Comparison of ENCODE assay signal across 23 cellular contexts in the genomic region with DNA sequence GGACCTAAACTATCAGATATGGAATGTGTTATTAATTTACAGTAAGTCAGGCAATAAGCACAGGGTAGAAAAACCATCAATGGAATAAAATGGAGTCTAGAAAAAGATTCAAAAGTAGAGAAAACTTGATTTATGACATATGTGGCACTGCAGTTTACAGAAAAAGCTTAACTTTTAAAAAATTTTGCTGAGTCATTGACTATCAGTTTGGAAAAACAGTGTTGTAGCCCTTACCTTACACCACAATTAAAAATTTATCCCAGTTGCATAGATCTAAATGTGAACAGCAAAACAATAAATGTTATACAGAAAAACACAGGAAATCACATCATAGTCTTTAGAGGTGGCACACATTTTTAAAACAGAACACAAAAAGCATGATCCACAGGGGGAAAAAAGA.
DNase-seq lines count a peak whose midpoint lies in the region; TF ChIP-seq lines count a peak whose summit lies in the region.
"Had no signal": no experiment of that assay in that cellular context is flagged by ENCODE, and none has a peak within 500 bp of the region (broad histone marks: within the 10 kb centered on the region; RNA-seq: fewer than 3 reads in every experiment).

No MANE protein-coding gene starts in this region.

- no peaks in the 10 kb centered on the region for H3K9me3 Mint-ChIP-seq in neural progenitor cell
- H3K9me3 Mint-ChIP-seq: CD4-positive, alpha-beta T cell; central memory CD8-positive, alpha-beta T cell; T-helper 2 cell treated with Interferon-gamma antibody and Interleukin-4, amounts not matched to agents 5 μg/mL and 100 μg/mL, for 36 hours had no signal

- no peak overlapping the region for H3K27ac Mint-ChIP-seq in neural progenitor cell
- H3K27ac Mint-ChIP-seq: activated CD4-positive, alpha-beta T cell treated with anti-CD3 and anti-CD28 coated beads for 36 hours; activated naive CD8-positive, alpha-beta T cell; CD4-positive, alpha-beta T cell; progenitor cell of endocrine pancreas; T-helper 2 cell treated with Interferon-gamma antibody and Interleukin-4, amounts not matched to agents 5 μg/mL and 100 μg/mL, for 36 hours had no signal

- H3K4me3 Mint-ChIP-seq in neural progenitor cell, result no peak overlapping the region
- H3K4me3 Mint-ChIP-seq: activated CD4-positive, alpha-beta T cell treated with anti-CD3 and anti-CD28 coated beads for 36 hours; activated naive CD8-positive, alpha-beta T cell; CD4-positive, alpha-beta T cell; central memory CD8-positive, alpha-beta T cell; T-helper 2 cell treated with Interferon-gamma antibody and Interleukin-4, amounts not matched to agents 5 μg/mL and 100 μg/mL, for 36 hours had no signal

- H2AFZ ChIP-seq in neural progenitor cell (replicated peaks), result no peak overlapping the region

- CTCF ChIA-PET in HEK293 (lab: Yijun Ruan, JAX), result interaction anchor here (0.6 to 1.6 kb wide), 3 partner anchors 11 to 23 kb away, joined by 4 to 6 read pairs (median 4); no protein-coding TSS in a partner anchor

- H3F3A ChIP-seq in neural progenitor cell (ENCODE audit: low read depth), result no peaks in the 10 kb centered on the region

- H3K79me2 ChIP-seq in neural progenitor cell (ENCODE audit: low read depth), result peaks cover 1% of the 10 kb centered on the region

- H4K20me1 ChIP-seq in neural progenitor cell (ENCODE audit: low read depth), result peaks cover 8% of the 10 kb centered on the region

- no peak for DNase-seq in SK-N-MC (ENCODE audit: low read depth, low spot score)
- DNase-seq in epithelial cell of prostate (ENCODE audit: low read depth, low spot score), result no peak
- DNase-seq in neural progenitor cell (ENCODE audit: low spot score), result no peak
- no peak for DNase-seq in pons (ENCODE audit: low spot score)
- no peak for DNase-seq in AML-193 (lab: John Stamatoyannopoulos, UW)
- no peak for DNase-seq in islet precursor cell
- DNase-seq: activated CD4-positive, alpha-beta T cell treated with anti-CD3 and anti-CD28 coated beads for 36 hours; activated effector memory CD4-positive, alpha-beta T cell treated with Interleukin-2 at 50 U/mL for 16 hours; aorta; CD4-positive, alpha-beta T cell; GOT3; head of caudate nucleus; kidney glomerular epithelial cell; NCI-H1694; NCI-H446 treated with DMSO at 0.1 percent for 48 hours; stimulated activated naive CD8-positive, alpha-beta T cell treated with anti-CD3 and anti-CD28 coated beads, Interleukin-15, Interleukin-2, amounts not matched to agents 100 U/mL and 50 U/mL, for 24 hours; testis had no signal

- H3K4me1 ChIP-seq in HEK293 (ENCODE audit: control insufficient read depth, insufficient read depth, low read length) (peaks cover 31% of the 10 kb centered on the region), neural progenitor cell (no peaks in the 10 kb centered on the region)
- H3K4me1 ChIP-seq: testis had no signal

- H3K36me3 ChIP-seq in HEK293 (ENCODE audit: control insufficient read depth in 2 of 2, insufficient read depth in 1 of 2, low read length in 2 of 2), result no peaks in the 10 kb centered on the region
- no peaks in the 10 kb centered on the region for H3K36me3 ChIP-seq in SK-N-MC (ENCODE audit: insufficient read depth, low read length)
- peaks cover 8% of the 10 kb centered on the region for H3K36me3 ChIP-seq in neural progenitor cell

- H3K4me2 ChIP-seq in neural progenitor cell, result no peak overlapping the region

- H3K4me3 ChIP-seq in HEK293 (ENCODE audit: low read depth, low read length), result no peak overlapping the region
- H3K4me3 ChIP-seq in SK-N-MC, result no peak overlapping the region
- no peak overlapping the region for H3K4me3 ChIP-seq in neural progenitor cell
- H3K4me3 ChIP-seq: lung, testis had no signal

- TF ChIP-seq CTCF in HEK293 (tag by site-specific recombination; IDR thresholded peaks at IDR 0.05) (no peak), neural progenitor cell (IDR thresholded peaks at IDR 0.05) (no peak)

- H3K4me1 Mint-ChIP-seq in neural progenitor cell, result no peaks in the 10 kb centered on the region
- H3K4me1 Mint-ChIP-seq: activated CD4-positive, alpha-beta T cell treated with anti-CD3 and anti-CD28 coated beads for 36 hours; central memory CD8-positive, alpha-beta T cell had no signal

- no peaks in the 10 kb centered on the region for H3K27me3 ChIP-seq in neural progenitor cell
- H3K27me3 ChIP-seq: testis had no signal

- H3K27ac ChIP-seq in HEK293 (ENCODE audit: extremely low read depth, low read depth, low read length) (no peak overlapping the region), SK-N-MC (peak overlapping the region; percentile 73), epithelial cell of prostate (peak overlapping the region; percentile 84), neural progenitor cell (peak overlapping the region; percentile 40)
- H3K27ac ChIP-seq: testis had no signal

- H3K27me3 Mint-ChIP-seq in neural progenitor cell (ENCODE audit: insufficient read depth, low read depth), result no peaks in the 10 kb centered on the region
- H3K27me3 Mint-ChIP-seq: progenitor cell of endocrine pancreas had no signal

- H3K36me3 Mint-ChIP-seq in neural progenitor cell, result peaks cover 22% of the 10 kb centered on the region
- H3K36me3 Mint-ChIP-seq: activated naive CD8-positive, alpha-beta T cell had no signal

- POLR2A ChIA-PET in HEK293 (lab: Yijun Ruan, JAX), result no interaction called here

- H3K9ac ChIP-seq in SK-N-MC (ENCODE audit: insufficient read length) (no peak overlapping the region), neural progenitor cell (no peak overlapping the region)

- no peaks in the 10 kb centered on the region for H3K9me3 ChIP-seq in HEK293 (ENCODE audit: control insufficient read depth, insufficient read depth, low read depth, low read length)
- H3K9me3 ChIP-seq in SK-N-MC (ENCODE audit: low read depth, low read length), result no peaks in the 10 kb centered on the region
- no peaks in the 10 kb centered on the region for H3K9me3 ChIP-seq in neural progenitor cell (ENCODE audit: low read depth)
- H3K9me3 ChIP-seq: testis had no signal

TF ChIP-seq in HEK293, 187 proteins besides CTCF, POLR2A, EP300 and RAD21:
- TF ChIP-seq, protein P1, sequence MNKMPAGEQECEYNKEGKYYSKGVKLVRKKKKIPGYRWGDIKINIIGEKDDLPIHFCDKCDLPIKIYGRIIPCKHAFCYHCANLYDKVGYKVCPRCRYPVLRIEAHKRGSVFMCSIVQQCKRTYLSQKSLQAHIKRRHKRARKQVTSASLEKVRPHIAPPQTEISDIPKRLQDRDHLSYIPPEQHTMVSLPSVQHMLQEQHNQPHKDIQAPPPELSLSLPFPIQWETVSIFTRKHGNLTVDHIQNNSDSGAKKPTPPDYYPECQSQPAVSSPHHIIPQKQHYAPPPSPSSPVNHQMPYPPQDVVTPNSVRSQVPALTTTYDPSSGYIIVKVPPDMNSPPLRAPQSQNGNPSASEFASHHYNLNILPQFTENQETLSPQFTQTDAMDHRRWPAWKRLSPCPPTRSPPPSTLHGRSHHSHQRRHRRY (tag by site-specific recombination; IDR thresholded peaks at IDR 0.05), result no peak
- no peak for TF ChIP-seq WT1 (tag by site-specific recombination; IDR thresholded peaks at IDR 0.05)
- TF ChIP-seq, protein P2, sequence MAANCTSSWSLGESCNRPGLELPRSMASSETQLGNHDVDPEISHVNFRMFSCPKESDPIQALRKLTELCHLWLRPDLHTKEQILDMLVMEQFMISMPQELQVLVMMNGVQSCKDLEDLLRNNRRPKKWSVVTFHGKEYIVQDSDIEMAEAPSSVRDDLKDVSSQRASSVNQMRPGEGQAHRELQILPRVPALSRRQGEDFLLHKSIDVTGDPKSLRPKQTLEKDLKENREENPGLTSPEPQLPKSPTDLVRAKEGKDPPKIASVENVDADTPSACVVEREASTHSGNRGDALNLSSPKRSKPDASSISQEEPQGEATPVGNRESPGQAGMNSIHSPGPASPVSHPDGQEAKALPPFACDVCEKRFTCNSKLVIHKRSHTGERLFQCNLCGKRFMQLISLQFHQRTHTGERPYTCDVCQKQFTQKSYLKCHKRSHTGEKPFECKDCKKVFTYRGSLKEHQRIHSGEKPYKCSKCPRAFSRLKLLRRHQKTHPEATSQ (tag by site-specific recombination; IDR thresholded peaks at IDR 0.05), result no peak
- 0 out of 2 replicates have a peak, but pooled peaks have one; percentile 16 for TF ChIP-seq ZBTB8A (tag by site-specific recombination; IDR thresholded peaks at IDR 0.05)
